ENCODE assay signal across 1 cellular context in the genomic region with DNA sequence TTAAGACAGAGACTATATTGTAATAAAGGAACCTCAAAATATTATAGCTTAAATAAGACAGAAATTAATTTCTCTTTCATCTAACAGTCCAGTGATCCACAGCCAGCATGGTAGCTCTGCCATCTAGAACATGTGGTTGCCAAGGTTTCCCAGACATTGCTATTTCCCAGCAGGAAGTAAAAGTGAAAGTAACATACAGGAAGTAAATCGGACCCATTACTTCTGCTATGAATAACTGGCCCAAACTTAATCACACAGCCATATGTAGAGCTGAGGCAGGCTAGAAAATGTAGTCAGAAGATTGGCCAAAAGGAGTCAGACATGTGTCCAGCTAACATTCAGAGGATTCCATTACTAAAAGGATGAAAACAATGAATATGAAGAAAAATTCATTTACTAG.
TF ChIP-seq lines count a peak whose summit lies in the region.

No MANE protein-coding gene starts in this region.

TF ChIP-seq in A549, 52 proteins besides CTCF, POLR2A, EP300 and RAD21 (continued from another document):
- TF ChIP-seq, protein P1, sequence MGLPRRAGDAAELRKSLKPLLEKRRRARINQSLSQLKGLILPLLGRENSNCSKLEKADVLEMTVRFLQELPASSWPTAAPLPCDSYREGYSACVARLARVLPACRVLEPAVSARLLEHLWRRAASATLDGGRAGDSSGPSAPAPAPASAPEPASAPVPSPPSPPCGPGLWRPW (IDR thresholded peaks at IDR 0.05): no peak
- TF ChIP-seq, protein P2, sequence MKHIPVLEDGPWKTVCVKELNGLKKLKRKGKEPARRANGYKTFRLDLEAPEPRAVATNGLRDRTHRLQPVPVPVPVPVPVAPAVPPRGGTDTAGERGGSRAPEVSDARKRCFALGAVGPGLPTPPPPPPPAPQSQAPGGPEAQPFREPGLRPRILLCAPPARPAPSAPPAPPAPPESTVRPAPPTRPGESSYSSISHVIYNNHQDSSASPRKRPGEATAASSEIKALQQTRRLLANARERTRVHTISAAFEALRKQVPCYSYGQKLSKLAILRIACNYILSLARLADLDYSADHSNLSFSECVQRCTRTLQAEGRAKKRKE (CRISPR knock-in tag; IDR thresholded peaks at IDR 0.05; ENCODE audit: low read depth): no peak
- TF ChIP-seq NFE2L2 (conservative IDR thresholded peaks at IDR 0.05; ENCODE audit: low read length): no peak
